ENCODE assay signal across 8 cellular contexts in the genomic region with DNA sequence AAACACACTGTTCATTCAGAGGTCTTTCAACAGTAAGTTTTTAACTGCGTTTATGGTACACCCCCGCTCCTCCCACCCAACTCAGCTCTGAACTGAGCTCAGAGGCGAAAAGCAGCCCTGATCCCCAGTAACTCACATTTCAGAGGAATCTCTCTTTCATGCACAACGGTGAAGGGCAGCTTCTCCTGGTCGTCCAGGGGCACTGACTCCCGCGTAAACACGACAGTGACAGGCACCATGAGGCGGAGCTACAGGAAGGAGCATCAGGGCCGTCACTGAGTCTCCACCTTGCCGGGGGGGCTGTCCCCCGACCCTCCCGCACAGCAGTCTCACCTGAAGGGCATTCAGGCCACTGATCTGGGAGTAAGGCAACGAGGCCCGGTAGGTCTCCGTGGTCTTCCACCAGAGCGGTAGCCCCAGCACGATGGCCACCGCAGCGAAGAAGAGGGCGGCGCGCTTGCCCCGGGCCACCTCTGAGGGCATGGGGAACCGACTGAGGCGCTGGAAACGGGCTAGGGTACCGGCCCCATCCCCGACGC. TPM values are rescaled to one million over a fixed set of nuclear protein-coding genes. Genes with fewer than 3 reads are reported as not detected.
DNase-seq lines count a peak whose midpoint lies in the region; ATAC-seq, FAIRE-seq and TF ChIP-seq lines count a peak whose summit lies in the region.

No MANE protein-coding gene starts in this region.

- peaks cover 4 to 11% of the 10 kb centered on the region in 2 donors for H3K36me3 Mint-ChIP-seq in CD14-positive monocyte
- peaks cover 22% of the 10 kb centered on the region for H3K36me3 Mint-ChIP-seq in T-cell
- H3K36me3 Mint-ChIP-seq in MCF 10A (ENCODE audit: insufficient read depth, unreplicated experiment), result peaks cover 13% of the 10 kb centered on the region

- peak overlapping the region; percentile 93 to 96 for H3K4me3 Mint-ChIP-seq in CD14-positive monocyte
- peak overlapping the region; percentile 93 to 97 (median 97) for H3K4me3 Mint-ChIP-seq in T-cell
- peak overlapping the region; percentile 93 for H3K4me3 Mint-ChIP-seq in MCF 10A (ENCODE audit: unreplicated experiment)

- FAIRE-seq in kidney (lab: Jason Lieb, UNC), result no peak

- H3K9me3 Mint-ChIP-seq in CD14-positive monocyte (no peaks in the 10 kb centered on the region), T-cell (no peaks in the 10 kb centered on the region), MCF 10A (ENCODE audit: unreplicated experiment) (no peaks in the 10 kb centered on the region)

- intact Hi-C loops in CD14-positive monocyte (cut with micrococcal nuclease), result loop anchor here in 1 of 2 donors (1.0 to 10.0 kb wide), 2 partner anchors 29 to 236 kb away; a partner anchor contains a TSS
- intact Hi-C loops in MCF 10A (cut with micrococcal nuclease), result no loop called here
- intact Hi-C loops in kidney (cut with DNase I), result no loop called here

- H3K4me1 Mint-ChIP-seq in CD14-positive monocyte (peaks cover 44% of the 10 kb centered on the region), T-cell (peaks cover 54 to 66% (median 61%) of the 10 kb centered on the region in 3 donors), MCF 10A (ENCODE audit: insufficient read depth, unreplicated experiment) (peaks cover 18% of the 10 kb centered on the region)

- H3K27ac ChIP-seq in HUES6 (ENCODE audit: low read depth, low read length) (peak overlapping the region; percentile 60; the same call in 1 of the 2 replicates), kidney (ENCODE audit: low read depth in 2 of 2, low read length in 2 of 2) (peak overlapping the region; percentile 65 to 69)

- H3K9ac ChIP-seq in HUES6 (ENCODE audit: low read length) (peak overlapping the region; percentile 77), kidney (ENCODE audit: low read length in 2 of 2) (peak overlapping the region; percentile 78)

- H3K27ac Mint-ChIP-seq in CD14-positive monocyte (peak overlapping the region; percentile 73 to 91 (median 82)), T-cell (peak overlapping the region; percentile 92 to 93), MCF 10A (ENCODE audit: low read depth, unreplicated experiment) (peak overlapping the region; percentile 85)

- H3K27me3 Mint-ChIP-seq in CD14-positive monocyte (ENCODE audit: low read depth in 3 of 3), result peaks cover 0 to 2% (median 0%) of the 10 kb centered on the region in 3 donors
- H3K27me3 Mint-ChIP-seq in T-cell, result no peaks in the 10 kb centered on the region
- H3K27me3 Mint-ChIP-seq in MCF 10A (ENCODE audit: insufficient read depth, unreplicated experiment), result no peaks in the 10 kb centered on the region

- H3K4me3 ChIP-seq in HUES6 (ENCODE audit: low read depth, low read length), result peak overlapping the region; percentile 82
- peak overlapping the region; percentile 79 to 93 for H3K4me3 ChIP-seq in kidney (ENCODE audit: low read length in 2 of 2)

- POLR2A ChIA-PET in T-cell (lab: Charles Lee), result interaction anchor here (0.6 to 2.0 kb wide), 4 partner anchors 19 to 29 kb away, joined by 3 to 11 read pairs (median 8); no protein-coding TSS in a partner anchor
- POLR2A ChIA-PET in MCF 10A (lab: Yijun Ruan, JAX), result interaction anchor here (0.5 to 2.8 kb wide), 31 partner anchors 10 to 817 kb away, joined by 3 to 25 read pairs (median 5); a partner anchor contains a TSS

- DNase-seq in CD14-positive monocyte (ENCODE audit: low spot score) (no peak), T-cell (peak in 23 of 34 experiments; percentile 8 to 54 (median 36)), MCF 10A (ENCODE audit: unreplicated experiment) (no peak), kidney (peak; percentile 77)
- peak; percentile 13 for DNase-seq in stimulated activated CD4-positive, alpha-beta T cell treated with anti-CD3 and anti-CD28 coated beads, Interleukin-2, amount 100 ng/mL, for 4 hours (ENCODE audit: low read depth)

- H3K4me1 ChIP-seq in HUES6 (ENCODE audit: control insufficient read depth, insufficient read depth, low read length), result peaks cover 2% of the 10 kb centered on the region; the same call in 1 of the 2 replicates
- H3K4me1 ChIP-seq in kidney (ENCODE audit: control insufficient read depth in 1 of 2, insufficient read depth in 1 of 2, low read depth in 1 of 2, low read length in 2 of 2), result peaks cover 5 to 9% of the 10 kb centered on the region in 2 donors

- no TSS peak for BruUV-seq in MCF 10A (replicated peaks; lab: Mats Ljungman, UMichigan)

- TF ChIP-seq CTCF in CD14-positive monocyte (IDR thresholded peaks at IDR 0.05), result no peak
- TF ChIP-seq CTCF in MCF 10A (IDR thresholded peaks at IDR 0.05; ENCODE audit: unreplicated experiment), result no peak
- TF ChIP-seq CTCF in kidney (IDR thresholded peaks at IDR 0.05; ENCODE audit: borderline replicate concordance, extremely low read depth, insufficient read depth), result no peak

- CTCF ChIA-PET in T-cell (lab: Charles Lee), result interaction anchor here (0.5 to 1.1 kb wide), 6 partner anchors 21 to 1533 kb away, joined by 3 to 5 read pairs (median 4); a partner anchor contains a TSS
- CTCF ChIA-PET in MCF 10A (lab: Yijun Ruan, JAX), result interaction anchor here (0.6 to 1.6 kb wide), 7 partner anchors 14 to 157 kb away, joined by 3 to 4 read pairs (median 3); no protein-coding TSS in a partner anchor

- peaks cover 7% of the 10 kb centered on the region for H3K27me3 ChIP-seq in HUES6 (ENCODE audit: control insufficient read depth, insufficient read depth, low read length)

- H3K9me3 ChIP-seq in HUES6 (ENCODE audit: control insufficient read depth, insufficient read depth, low read depth, low read length) (no peaks in the 10 kb centered on the region), kidney (ENCODE audit: control insufficient read depth in 1 of 2, low read length in 2 of 2) (no peaks in the 10 kb centered on the region)

- ATAC-seq in GM19452 (IDR thresholded peaks at IDR 0.05; ENCODE audit: unreplicated experiment) (peak; percentile 25), T-cell (replicated peaks in 1 of 4) (peak; percentile 52 to 60 (median 58)), HG02840 (IDR thresholded peaks at IDR 0.05; ENCODE audit: low FRiP score, unreplicated experiment) (no peak)

- H3K36me3 ChIP-seq in HUES6 (ENCODE audit: control insufficient read depth, insufficient read depth, low read length) (peaks cover 20% of the 10 kb centered on the region), kidney (ENCODE audit: control insufficient read depth in 1 of 2, insufficient read depth in 2 of 2, low read length in 2 of 2) (no peaks in the 10 kb centered on the region)

RNA-seq across cellular contexts. Expression of a gene that starts 0.5 kb away (rescaled TPM):
- polyA plus RNA-seq in CD14-positive monocyte, result 10 to 100 TPM; 84.9 to 87.5 TPM
- 10 to 100 TPM; 54.9 to 63.0 (median 60.9) TPM for total RNA-seq in T-cell
- 50.5 and 56.1 TPM in 2 replicates for total RNA-seq in MCF 10A (2022)
- 75.0 TPM for total RNA-seq in kidney
- 60.6 TPM for polyA plus RNA-seq in kidney (ENCODE audit: insufficient read depth, low read depth, low replicate concordance)

RNA-seq across cellular contexts. Expression of a gene that starts 5.9 kb away (rescaled TPM):
- polyA plus RNA-seq in CD14-positive monocyte (10 to 100 TPM in 1 of 2 donors, 1 to 10 TPM in 1; 7.1 to 10.6 TPM), kidney (ENCODE audit: insufficient read depth, low read depth, low replicate concordance) (21.9 TPM)
- total RNA-seq in T-cell (10 to 100 TPM; 27.0 to 31.0 (median 28.4) TPM), MCF 10A (2022) (2.4 and 6.0 TPM in 2 replicates), kidney (7.1 TPM)

RNA-seq across cellular contexts. Expression of a gene that starts 18.4 kb away (rescaled TPM):
- polyA plus RNA-seq in CD14-positive monocyte, result 10 to 100 TPM; 77.5 to 80.2 TPM
- 10 to 100 TPM; 37.7 to 51.7 (median 44.5) TPM for total RNA-seq in T-cell
- total RNA-seq in MCF 10A (2022), result 12.5 and 13.7 TPM in 2 replicates
- total RNA-seq in kidney, result 19.0 TPM
- polyA plus RNA-seq in kidney (ENCODE audit: insufficient read depth, low read depth, low replicate concordance), result 60.7 TPM

RNA-seq across cellular contexts. Expression of a gene that starts 28.0 kb away (rescaled TPM):
- polyA plus RNA-seq in CD14-positive monocyte (not detected), kidney (ENCODE audit: insufficient read depth, low read depth, low replicate concordance) (123 TPM)
- total RNA-seq in T-cell (10 to 100 TPM in 3 of 5 donors, 1 to 10 TPM in 2; 7.7 to 26.5 (median 10.3) TPM), MCF 10A (2022) (31.5 and 38.1 TPM in 2 replicates), kidney (7.4 TPM)

RNA-seq across cellular contexts. Expression of a gene that starts 43.2 kb away (rescaled TPM):
- polyA plus RNA-seq in CD14-positive monocyte (not detected), kidney (ENCODE audit: insufficient read depth, low read depth, low replicate concordance) (4.1 TPM)
- total RNA-seq in T-cell (10 to 100 TPM; 14.2 to 26.1 (median 21.9) TPM), MCF 10A (2022) (19.9 and 24.1 TPM in 2 replicates), kidney (10.2 TPM)

Comparison
In these comparisons a context has a peak if more than half of its experiments do, and no peak if none do; other contexts are left out.
1. DNase-seq: peak in T-cell (23 of 34), kidney (single experiment) and stimulated activated CD4-positive, alpha-beta T cell treated with anti-CD3 and anti-CD28 coated beads, Interleukin-2, amount 100 ng/mL, for 4 hours (single experiment); none in CD14-positive monocyte (single experiment) and MCF 10A (single experiment).
2. Peak in every context shown above with its lines, with median percentiles within 50 percentile points of each other: H3K27ac Mint-ChIP-seq and H3K4me3 Mint-ChIP-seq.